1 cellular context compared by ENCODE assay signal in the genomic region with DNA sequence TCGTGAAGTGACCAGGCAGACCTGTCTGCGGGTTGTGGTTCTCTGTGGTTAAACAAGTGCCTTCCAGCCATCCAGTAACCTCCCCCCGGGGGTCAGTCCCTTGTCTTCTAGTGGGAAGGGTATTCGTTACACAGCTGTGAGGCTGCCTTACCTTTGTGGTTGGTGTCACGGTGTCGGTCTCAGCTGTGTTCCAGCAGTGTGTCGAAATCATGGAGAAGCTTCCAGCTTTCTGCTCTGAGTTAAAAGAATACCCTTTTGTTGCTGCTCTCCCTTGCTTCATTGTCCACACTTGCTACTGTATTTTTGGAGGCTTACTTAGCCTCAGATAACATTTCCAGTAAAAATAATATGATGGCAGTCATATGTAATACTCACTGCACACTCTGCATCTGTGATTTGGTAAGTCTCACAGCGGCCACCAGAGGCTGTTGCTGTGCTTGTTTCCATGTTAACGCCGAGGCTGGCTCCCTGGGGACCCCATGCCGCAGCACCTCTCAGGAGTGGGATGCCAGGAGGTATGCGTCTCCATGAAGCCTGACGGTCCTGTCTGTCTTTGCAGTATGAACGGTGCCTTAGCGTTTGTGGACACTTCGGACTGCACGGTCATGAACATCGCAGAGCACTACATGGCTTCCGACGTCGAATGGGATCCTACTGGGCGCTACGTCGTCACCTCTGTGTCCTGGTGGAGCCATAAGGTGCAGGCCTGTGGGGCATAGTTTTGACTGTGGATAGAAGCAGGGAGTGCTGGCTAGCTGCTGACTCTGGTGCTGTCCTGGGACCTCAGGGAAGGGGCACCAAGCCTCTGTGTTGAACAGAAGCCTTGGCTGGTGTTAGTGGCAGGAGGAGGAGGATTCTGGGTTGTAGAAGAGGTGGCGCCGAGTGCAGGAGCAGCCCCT.
A peak's percentile ranks its signal among the peaks of the same experiment; 100 is the strongest.
TF ChIP-seq lines count a peak whose summit lies in the region.

No MANE protein-coding gene starts in this region.

TF ChIP-seq in HepG2, 621 proteins besides CTCF, POLR2A, EP300 and RAD21:
- TF ChIP-seq RBM22 (optimal IDR thresholded peaks at IDR 0.05; ENCODE audit: low read length) (peak; percentile 55), CAMTA2 (CRISPR knock-in tag; IDR thresholded peaks at IDR 0.05; ENCODE audit: borderline replicate concordance) (no peak)
